In genomic region chr5:179345179-179345428, GRCh38 we compare ENCODE assay signal across 13 cellular contexts. TPM values are rescaled to one million over a fixed set of nuclear protein-coding genes. Genes with fewer than 3 reads are reported as not detected.
A peak's percentile ranks its signal among the peaks of the same experiment; 100 is the strongest.
DNase-seq lines count a peak whose midpoint lies in the region; ATAC-seq and TF ChIP-seq lines count a peak whose summit lies in the region.
"Had no signal": no experiment of that assay in that cellular context is flagged by ENCODE, and none has a peak within 500 bp of the region (broad histone marks: within the 10 kb centered on the region; RNA-seq: fewer than 3 reads in every experiment).

No MANE protein-coding gene starts in this region.

- no peaks in the 10 kb centered on the region for H3K9me3 Mint-ChIP-seq in activated CD8-positive, alpha-beta memory T cell treated with anti-CD3 and anti-CD28 coated beads, Interleukin-2, amount 10 ng/mL, durations not matched to agents 7 days and 5 days (ENCODE audit: low read depth)
- H3K9me3 Mint-ChIP-seq: activated naive CD4-positive, alpha-beta T cell treated with anti-CD3 and anti-CD28 coated beads, Interleukin-2, amount 50 U/mL, for 72 hours; memory B cell; stimulated activated naive CD8-positive, alpha-beta T cell treated with anti-CD3 and anti-CD28 coated beads, Interleukin-15, Interleukin-2, amounts not matched to agents 100 ng/mL and 50 ng/mL, for 24 hours had no signal

- H3K4me3 Mint-ChIP-seq in activated CD8-positive, alpha-beta memory T cell treated with anti-CD3 and anti-CD28 coated beads, Interleukin-2, amount 10 ng/mL, durations not matched to agents 7 days and 5 days, result no peak overlapping the region
- H3K4me3 Mint-ChIP-seq: memory B cell; stimulated activated naive CD8-positive, alpha-beta T cell treated with anti-CD3 and anti-CD28 coated beads, Interleukin-15, Interleukin-2, amounts not matched to agents 100 ng/mL and 50 ng/mL, for 24 hours had no signal

- ATAC-seq in thoracic aorta (ENCODE audit: insufficient number of reproducible peaks, low FRiP score, low read depth) (no peak), HG03039 (IDR thresholded peaks at IDR 0.05; ENCODE audit: unreplicated experiment) (no peak), HG03175 (IDR thresholded peaks at IDR 0.05; ENCODE audit: unreplicated experiment) (no peak)
- ATAC-seq in activated CD8-positive, alpha-beta memory T cell treated with anti-CD3 and anti-CD28 coated beads, Interleukin-2, amount 10 ng/mL, durations not matched to agents 7 days and 5 days, result no peak

- peak overlapping the region in 1 of 2 donors; percentile 52 for H3K27ac ChIP-seq in thoracic aorta

- H3K36me3 Mint-ChIP-seq in activated CD8-positive, alpha-beta memory T cell treated with anti-CD3 and anti-CD28 coated beads, Interleukin-2, amount 10 ng/mL, durations not matched to agents 7 days and 5 days, result no peaks in the 10 kb centered on the region
- H3K36me3 Mint-ChIP-seq: memory B cell had no signal

- DNase-seq in NCI-H146 (lab: John Stamatoyannopoulos, UW) (peak; percentile 25), NCI-H146 treated with DMSO at 0.1 percent for 48 hours (lab: John Stamatoyannopoulos, UW; ENCODE audit: unreplicated experiment) (no peak), astrocyte of the cerebellum (ENCODE audit: low read depth) (no peak), iris pigment epithelial cell (ENCODE audit: low read depth) (peak; percentile 40), thoracic aorta (ENCODE audit: low spot score) (no peak)
- DNase-seq in activated CD8-positive, alpha-beta memory T cell treated with anti-CD3 and anti-CD28 coated beads, Interleukin-2, amount 10 ng/mL, durations not matched to agents 7 days and 5 days, result no peak
- DNase-seq: 8988T, SHP77 treated with DMSO at 0.1 percent for 48 hours had no signal

- H3K9me3 ChIP-seq in thoracic aorta, result no peaks in the 10 kb centered on the region

- H3K4me1 Mint-ChIP-seq in activated CD8-positive, alpha-beta memory T cell treated with anti-CD3 and anti-CD28 coated beads, Interleukin-2, amount 10 ng/mL, durations not matched to agents 7 days and 5 days, result no peaks in the 10 kb centered on the region

- TF ChIP-seq CTCF in astrocyte of the cerebellum (IDR thresholded peaks at IDR 0.05; ENCODE audit: low read depth, low read length, missing control alignments) (no peak), thoracic aorta (IDR thresholded peaks at IDR 0.05) (no peak)

- no peaks in the 10 kb centered on the region for H3K27me3 ChIP-seq in thoracic aorta (replicated peaks; ENCODE audit: insufficient read depth)

- CTCF ChIA-PET in activated CD8-positive, alpha-beta memory T cell treated with anti-CD3 and anti-CD28 coated beads, Interleukin-2, amount 10 ng/mL, durations not matched to agents 7 days and 5 days (lab: Charles Lee), result no interaction called here

- H3K36me3 ChIP-seq in thoracic aorta, result no peaks in the 10 kb centered on the region

- H3K4me1 ChIP-seq in thoracic aorta (ENCODE audit: control insufficient read depth in 1 of 2, low read depth in 2 of 2), result peaks cover 6 to 23% of the 10 kb centered on the region in 2 donors

- in situ Hi-C loops in astrocyte of the cerebellum (cut with HindIII; ENCODE audit: low sequenced_read_pairs), result no loop called here

- H3K27me3 Mint-ChIP-seq in activated CD8-positive, alpha-beta memory T cell treated with anti-CD3 and anti-CD28 coated beads, Interleukin-2, amount 10 ng/mL, durations not matched to agents 7 days and 5 days, result peaks cover 56% of the 10 kb centered on the region

- no peak overlapping the region for H3K27ac Mint-ChIP-seq in activated CD8-positive, alpha-beta memory T cell treated with anti-CD3 and anti-CD28 coated beads, Interleukin-2, amount 10 ng/mL, durations not matched to agents 7 days and 5 days
- H3K27ac Mint-ChIP-seq: activated naive CD4-positive, alpha-beta T cell treated with anti-CD3 and anti-CD28 coated beads, Interleukin-2, amount 50 U/mL, for 72 hours; memory B cell; stimulated activated naive CD8-positive, alpha-beta T cell treated with anti-CD3 and anti-CD28 coated beads, Interleukin-15, Interleukin-2, amounts not matched to agents 100 ng/mL and 50 ng/mL, for 24 hours had no signal

- H3K4me3 ChIP-seq in astrocyte of the cerebellum (ENCODE audit: low read depth, low read length) (peak overlapping the region; percentile 49), thoracic aorta (peak overlapping the region; percentile 92)

RNA-seq across cellular contexts. Expression of gene ADAMTS2, which starts 0.2 kb away (rescaled TPM):
- 10 to 100 TPM; 34.4 to 60.7 TPM for total RNA-seq in thoracic aorta
- not detected for total RNA-seq in activated CD8-positive, alpha-beta memory T cell treated with anti-CD3 and anti-CD28 coated beads, Interleukin-2, amount 10 ng/mL, durations not matched to agents 7 days and 5 days
- total RNA-seq: activated naive CD4-positive, alpha-beta T cell treated with anti-CD3 and anti-CD28 coated beads, Interleukin-2, amount 50 U/mL, for 72 hours had no signal

Comparison
In these comparisons a context has a peak if more than half of its experiments do, and no peak if none do; other contexts are left out.
1. DNase-seq: peak in NCI-H146 (single experiment) and iris pigment epithelial cell (single experiment); none in NCI-H146 treated with DMSO at 0.1 percent for 48 hours (single experiment), astrocyte of the cerebellum (single experiment), thoracic aorta (single experiment) and activated CD8-positive, alpha-beta memory T cell treated with anti-CD3 and anti-CD28 coated beads, Interleukin-2, amount 10 ng/mL, durations not matched to agents 7 days and 5 days (single experiment).
2. RNA of gene ADAMTS2, which starts 0.2 kb away (total RNA-seq): 34.4 to 60.7 TPM in thoracic aorta; not detected in activated CD8-positive, alpha-beta memory T cell treated with anti-CD3 and anti-CD28 coated beads, Interleukin-2, amount 10 ng/mL, durations not matched to agents 7 days and 5 days; every median in the first group is over 10 times any median in the second.